ENCODE assay signal across 16 cellular contexts in genomic region chr11:111532365-111532709, GRCh38. TPM values are rescaled to one million over a fixed set of nuclear protein-coding genes. Genes with fewer than 3 reads are reported as not detected.
DNase-seq lines count a peak whose midpoint lies in the region; ATAC-seq, FAIRE-seq and TF ChIP-seq lines count a peak whose summit lies in the region.
"Had no signal": no experiment of that assay in that cellular context is flagged by ENCODE, and none has a peak within 500 bp of the region (broad histone marks: within the 10 kb centered on the region; RNA-seq: fewer than 3 reads in every experiment).

No MANE protein-coding gene starts in this region.

- no peak for FAIRE-seq in GM12878 (lab: Jason Lieb, UNC)

- SMC1A ChIA-PET in GM12878 (lab: Charles Lee; ENCODE audit: uncharacterized antibody, unreplicated experiment), result interaction anchor here (0.8 to 1.2 kb wide), 2 partner anchors 26 to 114 kb away, joined by 3 read pairs; no protein-coding TSS in a partner anchor

- CTCF ChIA-PET in activated CD8-positive, alpha-beta memory T cell treated with anti-CD3 and anti-CD28 coated beads, Interleukin-2, amount 10 ng/mL, durations not matched to agents 7 days and 5 days (lab: Charles Lee), result interaction anchor here (0.9 to 1.9 kb wide), 4 partner anchors 9 to 78 kb away, joined by 3 to 8 read pairs (median 4); no protein-coding TSS in a partner anchor
- CTCF ChIA-PET in GM12878 (lab: Yijun Ruan, JAX), result interaction anchor here (1.4 to 1.5 kb wide), 2 partner anchors 12 to 25 kb away, joined by 3 to 5 read pairs; no protein-coding TSS in a partner anchor

- no peak for ATAC-seq in activated CD8-positive, alpha-beta memory T cell treated with anti-CD3 and anti-CD28 coated beads, Interleukin-2, amount 10 ng/mL, durations not matched to agents 7 days and 5 days
- ATAC-seq in GM12878, result peak; percentile 7; the same call in 2 of the 3 replicates
- peak; percentile 75 for ATAC-seq in stimulated activated naive CD8-positive, alpha-beta T cell treated with anti-CD3 and anti-CD28 coated beads, Interleukin-15, amount 100 ng/mL, for 72 hours
- ATAC-seq in GM18870 (IDR thresholded peaks at IDR 0.05; ENCODE audit: unreplicated experiment), result no peak
- ATAC-seq: lower lobe of right lung had no signal

- H3K4me3 Mint-ChIP-seq in activated CD8-positive, alpha-beta memory T cell treated with anti-CD3 and anti-CD28 coated beads, Interleukin-2, amount 10 ng/mL, durations not matched to agents 7 days and 5 days, result no peak overlapping the region
- H3K4me3 Mint-ChIP-seq in stimulated activated naive CD8-positive, alpha-beta T cell treated with anti-CD3 and anti-CD28 coated beads, Interleukin-15, amount 100 ng/mL, for 72 hours, result peak overlapping the region; percentile 73 to 75
- H3K4me3 Mint-ChIP-seq: brain, nephron had no signal

- no peak overlapping the region for H3K4me2 ChIP-seq in GM12878 (ENCODE audit: control insufficient read depth, insufficient read depth)

- intact Hi-C loops in GM12878 (cut with micrococcal nuclease; ENCODE audit: unreplicated experiment), result no loop called here

- POLR2A ChIA-PET in GM12878 (lab: Charles Lee), result interaction anchor here (1.2 to 1.6 kb wide), 2 partner anchors 79 to 153 kb away, joined by 3 read pairs; partner anchors contain the start of gene POU2AF1

- H3K27me3 Mint-ChIP-seq in activated CD8-positive, alpha-beta memory T cell treated with anti-CD3 and anti-CD28 coated beads, Interleukin-2, amount 10 ng/mL, durations not matched to agents 7 days and 5 days, result peaks cover 41% of the 10 kb centered on the region
- H3K27me3 Mint-ChIP-seq in stimulated activated naive CD8-positive, alpha-beta T cell treated with anti-CD3 and anti-CD28 coated beads, Interleukin-15, amount 100 ng/mL, for 72 hours, result no peaks in the 10 kb centered on the region

- TF ChIP-seq POLR2A in NB4 (IDR thresholded peaks at IDR 0.05; ENCODE audit: extremely low read depth, insufficient read length), result no peak
- no peak for TF ChIP-seq POLR2A in GM12878 (IDR thresholded peaks at IDR 0.05; ENCODE audit: low read depth, low read length)
- no peak for TF ChIP-seq POLR2A in tibial nerve (IDR thresholded peaks at IDR 0.05)

- H3K9me3 Mint-ChIP-seq in activated CD8-positive, alpha-beta memory T cell treated with anti-CD3 and anti-CD28 coated beads, Interleukin-2, amount 10 ng/mL, durations not matched to agents 7 days and 5 days (ENCODE audit: low read depth), result no peaks in the 10 kb centered on the region
- no peaks in the 10 kb centered on the region for H3K9me3 Mint-ChIP-seq in stimulated activated naive CD8-positive, alpha-beta T cell treated with anti-CD3 and anti-CD28 coated beads, Interleukin-15, amount 100 ng/mL, for 72 hours
- H3K9me3 Mint-ChIP-seq: brain, nephron had no signal

- no peak overlapping the region for H2AFZ ChIP-seq in GM12878 (ENCODE audit: control insufficient read depth, low read depth, low read length)

- H3K36me3 ChIP-seq in GM12878 (ENCODE audit: control insufficient read depth in 2 of 2, insufficient read depth in 2 of 2, low read length in 1 of 2) (no peaks in the 10 kb centered on the region), tibial nerve (no peaks in the 10 kb centered on the region)
- H3K36me3 ChIP-seq: lower lobe of right lung, uterus had no signal

- H3K4me1 ChIP-seq in GM12878 (ENCODE audit: control insufficient read depth, insufficient read depth, low read length), result no peaks in the 10 kb centered on the region
- H3K4me1 ChIP-seq in tibial nerve, result peaks cover 0 to 8% (median 3%) of the 10 kb centered on the region in 4 donors
- H3K4me1 ChIP-seq: lower lobe of right lung, uterus had no signal

- H4K20me1 ChIP-seq in GM12878 (ENCODE audit: control insufficient read depth, insufficient read depth), result no peaks in the 10 kb centered on the region

- TF ChIP-seq EP300 in GM12878 (IDR thresholded peaks at IDR 0.05; ENCODE audit: borderline replicate concordance in 1 of 2, control insufficient read depth in 1 of 2, low read depth in 2 of 2, low read length in 2 of 2), result no peak
- TF ChIP-seq EP300 in tibial nerve (IDR thresholded peaks at IDR 0.05), result no peak

- peaks cover 28% of the 10 kb centered on the region for H3K4me1 Mint-ChIP-seq in activated CD8-positive, alpha-beta memory T cell treated with anti-CD3 and anti-CD28 coated beads, Interleukin-2, amount 10 ng/mL, durations not matched to agents 7 days and 5 days
- peaks cover 79% of the 10 kb centered on the region for H3K4me1 Mint-ChIP-seq in stimulated activated naive CD8-positive, alpha-beta T cell treated with anti-CD3 and anti-CD28 coated beads, Interleukin-15, amount 100 ng/mL, for 72 hours
- H3K4me1 Mint-ChIP-seq: brain, nephron had no signal

- no peaks in the 10 kb centered on the region for H3K36me3 Mint-ChIP-seq in activated CD8-positive, alpha-beta memory T cell treated with anti-CD3 and anti-CD28 coated beads, Interleukin-2, amount 10 ng/mL, durations not matched to agents 7 days and 5 days
- H3K36me3 Mint-ChIP-seq: brain had no signal

- H3K27ac ChIP-seq in GM12878 (ENCODE audit: control insufficient read depth, insufficient read depth) (no peak overlapping the region), tibial nerve (peak overlapping the region in 1 of 4 donors; percentile 73)
- H3K27ac ChIP-seq: lower lobe of right lung, uterus had no signal

- RAD21 ChIA-PET in GM12878 (lab: Charles Lee; ENCODE audit: unreplicated experiment), result interaction anchor here (1.2 to 1.9 kb wide), 3 partner anchors 11 to 82 kb away, joined by 3 to 4 read pairs (median 4); no protein-coding TSS in a partner anchor

- H3K27ac Mint-ChIP-seq in activated CD8-positive, alpha-beta memory T cell treated with anti-CD3 and anti-CD28 coated beads, Interleukin-2, amount 10 ng/mL, durations not matched to agents 7 days and 5 days, result peak overlapping the region; percentile 81
- peak overlapping the region; percentile 96 for H3K27ac Mint-ChIP-seq in stimulated activated naive CD8-positive, alpha-beta T cell treated with anti-CD3 and anti-CD28 coated beads, Interleukin-15, amount 100 ng/mL, for 72 hours
- H3K27ac Mint-ChIP-seq: brain, nephron had no signal

- H3K9ac ChIP-seq in GM12878 (ENCODE audit: control insufficient read depth, insufficient read depth, low read length), result no peak overlapping the region

- WGBS in GM12878 (ENCODE audit: insufficient coverage, insufficient replicate concordance, low lambda C conversion rate, missing lambda C conversion rate), result 53% methylated on average over 5 of the region's 5 CpGs
- 87 to 88% methylated on average over 5 of the region's 5 CpGs for WGBS in tibial nerve, 2 donors

- in situ Hi-C loops in GM12878 (cut with MboI), result no loop called here

- TF ChIP-seq CTCF in NB4 (IDR thresholded peaks at IDR 0.05; ENCODE audit: low read depth, low read length), result no peak
- TF ChIP-seq CTCF in GM12878 (IDR thresholded peaks at IDR 0.05 in 2 of 3, conservative IDR thresholded peaks at IDR 0.05 in 1 of 3; ENCODE audit: control insufficient read depth in 2 of 3, extremely low read depth in 1 of 3, insufficient read depth in 1 of 3, low read depth in 3 of 3, low read length in 3 of 3), result no peak
- TF ChIP-seq CTCF in tibial nerve (IDR thresholded peaks at IDR 0.05), result no peak

- no peaks in the 10 kb centered on the region for H3K79me2 ChIP-seq in GM12878 (ENCODE audit: control insufficient read depth, insufficient read depth, low read length)

- no peak for TF ChIP-seq RAD21 in GM12878 (IDR thresholded peaks at IDR 0.05; ENCODE audit: insufficient read depth, low read depth, low read length)

- DNase-seq in activated CD8-positive, alpha-beta memory T cell treated with anti-CD3 and anti-CD28 coated beads, Interleukin-2, amount 10 ng/mL, durations not matched to agents 7 days and 5 days, result no peak
- DNase-seq in activated CD8-positive, alpha-beta memory T cell treated with anti-CD3 and anti-CD28 coated beads, Interleukin-2, amount 50 U/mL, for 4 hours, result no peak
- DNase-seq in NB4 (ENCODE audit: low read depth) (peak; percentile 50), GM12878 (ENCODE audit: low read depth, low spot score) (no peak), tibial nerve (ENCODE audit: low spot score in 2 of 2) (no peak), NCI-H526 (lab: John Stamatoyannopoulos, UW) (no peak)
- DNase-seq in stimulated activated naive CD8-positive, alpha-beta T cell treated with anti-CD3 and anti-CD28 coated beads, Interleukin-15, amount 100 ng/mL, for 72 hours, result no peak
- DNase-seq: lower lobe of right lung, NCI-H2029, NCI-H524 treated with DMSO at 0.1 percent for 48 hours, RPMI8226, uterus had no signal

- H3K27me3 ChIP-seq in GM12878 (replicated peaks in 1 of 2; ENCODE audit: control insufficient read depth in 2 of 2, insufficient read depth in 2 of 2, low read length in 1 of 2), result peaks cover 0 to 6% of the 10 kb centered on the region in 2 experiments; a peak in 2 of 4 replicates
- no peaks in the 10 kb centered on the region for H3K27me3 ChIP-seq in tibial nerve
- H3K27me3 ChIP-seq: uterus had no signal

- H3K4me3 ChIP-seq in NB4 (ENCODE audit: low read depth, low read length) (no peak overlapping the region), GM12878 (no peak overlapping the region), tibial nerve (no peak overlapping the region)
- H3K4me3 ChIP-seq: lower lobe of right lung, uterus had no signal

- H3K9me3 ChIP-seq in GM12878 (replicated peaks; ENCODE audit: control insufficient read depth, insufficient read depth, low read length), result no peaks in the 10 kb centered on the region
- H3K9me3 ChIP-seq in tibial nerve, result no peaks in the 10 kb centered on the region
- H3K9me3 ChIP-seq: lower lobe of right lung, uterus had no signal

- BruUV-seq in GM12878 (replicated peaks; lab: Mats Ljungman, UMichigan), result no TSS peak

RNA-seq across cellular contexts. Expression of gene LAYN, which starts 8.2 kb away (rescaled TPM):
- total RNA-seq in activated CD8-positive, alpha-beta memory T cell treated with anti-CD3 and anti-CD28 coated beads, Interleukin-2, amount 10 ng/mL, durations not matched to agents 7 days and 5 days, result 10 to 100 TPM in 1 of 2 experiments, 1 to 10 TPM in 1; 5.6 to 40.1 TPM
- total RNA-seq in GM12878 (2013; cell fraction: nucleolus; rRNA removed), result 3.2 and 3.7 TPM in 2 replicates
- total RNA-seq in GM12878 (2014; rRNA removed), result not detected in 2 replicates
- total RNA-seq in GM12878 (2014; rRNA removed; fragmentation: Illumina TruSeq; extraction: Trizol), result not detected in 2 replicates
- total RNA-seq in GM12878 (2021), result 0.11 TPM in 1 of 2 replicates, not detected in the other
- polyA plus RNA-seq in GM12878 (2011; ENCODE audit: low read depth), result 0.47 TPM
- 0.14 TPM in 1 of 2 replicates, not detected in the other for polyA plus RNA-seq in GM12878 (2011; rRNA removed)
- 0.01 TPM in 1 of 2 replicates, not detected in the other for polyA plus RNA-seq in GM12878 (2011; cell fraction: cytosol; rRNA removed)
- polyA plus RNA-seq in GM12878 (2011; cell fraction: nucleus; rRNA removed), result 0.13 TPM in 1 of 2 replicates, not detected in the other
- polyA plus RNA-seq in GM12878 (2012), result 0.17 TPM in 1 of 2 replicates, not detected in the other
- polyA plus RNA-seq in GM12878 (2014; fragmentation: Illumina TruSeq; extraction: Trizol), result 0.10 TPM in 1 of 2 replicates, not detected in the other
- polyA plus RNA-seq in GM12878 (2014; fragmentation: Nextera tagmentation; extraction: Ambion mirVana), result not detected
- not detected in 2 replicates for polyA plus RNA-seq in GM12878 (2014; rRNA removed)
- under 1 TPM in 1 of 2 experiments, not detected in 1; 0.06 TPM for polyA plus RNA-seq in GM12878 (2016; fragmentation: Nextera tagmentation; extraction: Ambion mirVana)
- polyA minus RNA-seq in GM12878 (2011; rRNA and poly(A)+ RNA removed), result not detected in 2 replicates
- not detected in 2 replicates for polyA minus RNA-seq in GM12878 (2011; cell fraction: cytosol; rRNA and poly(A)+ RNA removed)
- not detected in 2 replicates for polyA minus RNA-seq in GM12878 (2011; cell fraction: nucleus; rRNA and poly(A)+ RNA removed)
- total RNA-seq in tibial nerve, result 10 to 100 TPM in 1 of 4 donors, 1 to 10 TPM in 3; 4.6 to 20.1 (median 5.2) TPM

RNA-seq across cellular contexts. Expression of gene HOATZ, which starts 17.8 kb away (rescaled TPM):
- total RNA-seq in activated CD8-positive, alpha-beta memory T cell treated with anti-CD3 and anti-CD28 coated beads, Interleukin-2, amount 10 ng/mL, durations not matched to agents 7 days and 5 days, result not detected
- total RNA-seq in GM12878 (2013; cell fraction: nucleolus; rRNA removed), result not detected in 2 replicates
- total RNA-seq in GM12878 (2014; rRNA removed) (0.28 TPM in 1 of 2 replicates, not detected in the other), GM12878 (2014; rRNA removed; fragmentation: Illumina TruSeq; extraction: Trizol) (not detected in 2 replicates), GM12878 (2021) (not detected in 2 replicates), tibial nerve (not detected)
- not detected for polyA plus RNA-seq in GM12878 (2011; ENCODE audit: low read depth)
- polyA plus RNA-seq in GM12878 (2011; rRNA removed) (not detected in 2 replicates), GM12878 (2014; fragmentation: Illumina TruSeq; extraction: Trizol) (not detected in 2 replicates), GM12878 (2014; fragmentation: Nextera tagmentation; extraction: Ambion mirVana) (not detected), GM12878 (2014; rRNA removed) (not detected in 2 replicates), GM12878 (2016; fragmentation: Nextera tagmentation; extraction: Ambion mirVana) (not detected)
- not detected in 2 replicates for polyA plus RNA-seq in GM12878 (2011; cell fraction: cytosol; rRNA removed)
- polyA plus RNA-seq in GM12878 (2011; cell fraction: nucleus; rRNA removed), result not detected in 2 replicates
- not detected in 2 replicates for polyA plus RNA-seq in GM12878 (2012)
- polyA minus RNA-seq in GM12878 (2011; rRNA and poly(A)+ RNA removed), result not detected in 2 replicates
- polyA minus RNA-seq in GM12878 (2011; cell fraction: cytosol; rRNA and poly(A)+ RNA removed), result not detected in 2 replicates
- polyA minus RNA-seq in GM12878 (2011; cell fraction: nucleus; rRNA and poly(A)+ RNA removed), result not detected in 2 replicates
- total RNA-seq: renal cortical epithelial cell had no signal

RNA-seq across cellular contexts. Expression of gene BTG4, which starts 20.2 kb away (rescaled TPM):
- total RNA-seq in activated CD8-positive, alpha-beta memory T cell treated with anti-CD3 and anti-CD28 coated beads, Interleukin-2, amount 10 ng/mL, durations not matched to agents 7 days and 5 days, result under 1 TPM in 1 of 2 experiments, not detected in 1; 0.30 TPM
- total RNA-seq in GM12878 (2013; cell fraction: nucleolus; rRNA removed), result 0.83 TPM in 1 of 2 replicates, not detected in the other
- total RNA-seq in GM12878 (2014; rRNA removed) (not detected in 2 replicates), GM12878 (2014; rRNA removed; fragmentation: Illumina TruSeq; extraction: Trizol) (not detected in 2 replicates), GM12878 (2021) (not detected in 2 replicates), tibial nerve (not detected)
- not detected for polyA plus RNA-seq in GM12878 (2011; ENCODE audit: low read depth)
- polyA plus RNA-seq in GM12878 (2011; rRNA removed) (not detected in 2 replicates), GM12878 (2014; fragmentation: Illumina TruSeq; extraction: Trizol) (not detected in 2 replicates), GM12878 (2014; fragmentation: Nextera tagmentation; extraction: Ambion mirVana) (under 1 TPM in 1 of 2 experiments, not detected in 1; 0.14 TPM), GM12878 (2014; rRNA removed) (not detected in 2 replicates), GM12878 (2016; fragmentation: Nextera tagmentation; extraction: Ambion mirVana) (not detected)
- polyA plus RNA-seq in GM12878 (2011; cell fraction: cytosol; rRNA removed), result not detected in 2 replicates
- not detected in 2 replicates for polyA plus RNA-seq in GM12878 (2011; cell fraction: nucleus; rRNA removed)
- polyA plus RNA-seq in GM12878 (2012), result not detected in 2 replicates
- not detected in 2 replicates for polyA minus RNA-seq in GM12878 (2011; rRNA and poly(A)+ RNA removed)
- polyA minus RNA-seq in GM12878 (2011; cell fraction: cytosol; rRNA and poly(A)+ RNA removed), result not detected in 2 replicates
- polyA minus RNA-seq in GM12878 (2011; cell fraction: nucleus; rRNA and poly(A)+ RNA removed), result not detected in 2 replicates
- total RNA-seq: renal cortical epithelial cell, uterus had no signal

Comparison
In these comparisons a context has a peak if more than half of its experiments do, and no peak if none do; other contexts are left out.
1. ATAC-seq: peak in GM12878 (single experiment) and stimulated activated naive CD8-positive, alpha-beta T cell treated with anti-CD3 and anti-CD28 coated beads, Interleukin-15, amount 100 ng/mL, for 72 hours (single experiment); none in activated CD8-positive, alpha-beta memory T cell treated with anti-CD3 and anti-CD28 coated beads, Interleukin-2, amount 10 ng/mL, durations not matched to agents 7 days and 5 days (single experiment) and GM18870 (single experiment).